20 cellular contexts compared by ENCODE assay signal in genomic region chr14:50027797-50028196, GRCh38.
DNase-seq lines count a peak whose midpoint lies in the region; ATAC-seq lines count a peak whose summit lies in the region.
"Had no signal": no experiment of that assay in that cellular context is flagged by ENCODE, and none has a peak within 500 bp of the region (broad histone marks: within the 10 kb centered on the region; RNA-seq: fewer than 3 reads in every experiment).

No MANE protein-coding gene starts in this region.

- no peak for ATAC-seq in activated naive CD8-positive, alpha-beta T cell treated with anti-CD3 and anti-CD28 coated beads, Interleukin-2, amount 50 U/mL, for 24 hours
- ATAC-seq in left colon (peak; percentile 39), sciatic nerve (peak; percentile 35)
- ATAC-seq in activated CD4-positive, CD25-positive, alpha-beta regulatory T cell treated with anti-CD3 and anti-CD28 coated beads, Interleukin-2, amount 50 U/mL, for 24 hours, result no peak
- ATAC-seq: GM23338 had no signal

- no peaks in the 10 kb centered on the region for H3K27me3 Mint-ChIP-seq in activated naive CD8-positive, alpha-beta T cell treated with anti-CD3 and anti-CD28 coated beads, Interleukin-2, amount 50 U/mL, for 24 hours
- H3K27me3 Mint-ChIP-seq in activated naive CD8-positive, alpha-beta T cell treated with anti-CD3 and anti-CD28 coated beads for 36 hours, result no peaks in the 10 kb centered on the region

- peaks cover 17% of the 10 kb centered on the region for H3K4me1 Mint-ChIP-seq in activated naive CD8-positive, alpha-beta T cell treated with anti-CD3 and anti-CD28 coated beads, Interleukin-2, amount 50 U/mL, for 24 hours
- peaks cover 5% of the 10 kb centered on the region for H3K4me1 Mint-ChIP-seq in activated naive CD8-positive, alpha-beta T cell treated with anti-CD3 and anti-CD28 coated beads for 36 hours
- H3K4me1 Mint-ChIP-seq: GM23338 had no signal

- intact Hi-C loops in left colon (cut with DNase I, micrococcal nuclease), result loop anchor here in 1 of 2 donors (10.0 kb wide), 1 partner anchor 57 kb away; no protein-coding TSS in a partner anchor
- intact Hi-C loops in sciatic nerve (cut with DNase I), result no loop called here

- peak overlapping the region; percentile 3 for H3K27ac Mint-ChIP-seq in activated naive CD8-positive, alpha-beta T cell treated with anti-CD3 and anti-CD28 coated beads, Interleukin-2, amount 50 U/mL, for 24 hours
- no peak overlapping the region for H3K27ac Mint-ChIP-seq in activated naive CD8-positive, alpha-beta T cell treated with anti-CD3 and anti-CD28 coated beads for 36 hours
- H3K27ac Mint-ChIP-seq: GM23338, HFFc6 had no signal

- H3K36me3 Mint-ChIP-seq in activated naive CD8-positive, alpha-beta T cell treated with anti-CD3 and anti-CD28 coated beads, Interleukin-2, amount 50 U/mL, for 24 hours (ENCODE audit: low read depth), result peaks cover 35% of the 10 kb centered on the region
- H3K36me3 Mint-ChIP-seq in activated naive CD8-positive, alpha-beta T cell treated with anti-CD3 and anti-CD28 coated beads for 36 hours, result peaks cover 38% of the 10 kb centered on the region

- in situ Hi-C loops in SK-MEL-5 (cut with HindIII; ENCODE audit: low pct_unique_long_range_greater_than_20kb, low sequenced_read_pairs), result no loop called here

- peaks cover 18% of the 10 kb centered on the region for H3K9me3 Mint-ChIP-seq in activated naive CD8-positive, alpha-beta T cell treated with anti-CD3 and anti-CD28 coated beads, Interleukin-2, amount 50 U/mL, for 24 hours
- peaks cover 13% of the 10 kb centered on the region for H3K9me3 Mint-ChIP-seq in activated naive CD8-positive, alpha-beta T cell treated with anti-CD3 and anti-CD28 coated beads for 36 hours
- H3K9me3 Mint-ChIP-seq: GM23338 had no signal

- no peak for DNase-seq in activated naive CD8-positive, alpha-beta T cell treated with anti-CD3 and anti-CD28 coated beads, Interleukin-2, amount 50 U/mL, for 24 hours
- DNase-seq in activated naive CD8-positive, alpha-beta T cell treated with anti-CD3 and anti-CD28 coated beads for 36 hours, result no peak
- DNase-seq in SK-MEL-5 (ENCODE audit: low read depth, low spot score) (peak; percentile 38), left colon (no peak), sciatic nerve (ENCODE audit: low spot score) (no peak), COR-L47 (lab: John Stamatoyannopoulos, UW) (no peak)
- DNase-seq in activated T-cell treated with anti-CD3 and anti-CD28 coated beads, Interleukin-2, amount 50 U/mL, for 1 hour, result no peak
- DNase-seq: HFFc6, KBM-7, NCI-H1092, NCI-H1417 treated with DMSO at 0.1 percent for 48 hours, NCI-H1694 treated with DMSO at 0.1 percent for 48 hours, NCI-H2081 treated with DMSO at 0.1 percent for 48 hours, NCI-H2171, NCI-H226, NCI-H510A, NCI-H69, SHP77 treated with DMSO at 0.1 percent for 48 hours had no signal

- H3K4me3 Mint-ChIP-seq in activated naive CD8-positive, alpha-beta T cell treated with anti-CD3 and anti-CD28 coated beads, Interleukin-2, amount 50 U/mL, for 24 hours, result no peak overlapping the region
- no peak overlapping the region for H3K4me3 Mint-ChIP-seq in activated naive CD8-positive, alpha-beta T cell treated with anti-CD3 and anti-CD28 coated beads for 36 hours
- H3K4me3 Mint-ChIP-seq: GM23338, HFFc6 had no signal

Comparison
In these comparisons a context has a peak if more than half of its experiments do, and no peak if none do; other contexts are left out.
1. ATAC-seq: peak in left colon (single experiment) and sciatic nerve (single experiment); none in activated naive CD8-positive, alpha-beta T cell treated with anti-CD3 and anti-CD28 coated beads, Interleukin-2, amount 50 U/mL, for 24 hours (single experiment) and activated CD4-positive, CD25-positive, alpha-beta regulatory T cell treated with anti-CD3 and anti-CD28 coated beads, Interleukin-2, amount 50 U/mL, for 24 hours (0 of 2).